In genomic region chr9:114590328-114590727, GRCh38 we compare ENCODE assay signal across 17 cellular contexts. TPM values are rescaled to one million over a fixed set of nuclear protein-coding genes. Genes with fewer than 3 reads are reported as not detected.
DNase-seq lines count a peak whose midpoint lies in the region; ATAC-seq and TF ChIP-seq lines count a peak whose summit lies in the region.
"Had no signal": no experiment of that assay in that cellular context is flagged by ENCODE, and none has a peak within 500 bp of the region (broad histone marks: within the 10 kb centered on the region; RNA-seq: fewer than 3 reads in every experiment).

No MANE protein-coding gene starts in this region.

- H3K4me1 ChIP-seq in OCI-LY1 (ENCODE audit: insufficient read depth, low read length, severe bottlenecking) = peaks cover 47% of the 10 kb centered on the region
- peaks cover 31% of the 10 kb centered on the region for H3K4me1 ChIP-seq in skeletal muscle satellite cell (ENCODE audit: control insufficient read depth, insufficient read depth, low read length)

- H3K4me3 Mint-ChIP-seq in activated CD4-positive, alpha-beta T cell treated with anti-CD3 and anti-CD28 coated beads, Interleukin-2, amount 10 ng/mL, durations not matched to agents 7 days and 5 days = peak overlapping the region; percentile 33
- peak overlapping the region; percentile 57 to 76 (median 63) for H3K4me3 Mint-ChIP-seq in brain

- no peak for ATAC-seq in GM19455 (IDR thresholded peaks at IDR 0.05; ENCODE audit: unreplicated experiment)
- ATAC-seq: A549, left lung had no signal

- CTCF ChIA-PET in activated CD4-positive, alpha-beta T cell treated with anti-CD3 and anti-CD28 coated beads, Interleukin-2, amount 10 ng/mL, durations not matched to agents 7 days and 5 days (lab: Charles Lee) = interaction anchor here (2.0 to 3.2 kb wide), 3 partner anchors 16 to 63 kb away, joined by 9 to 23 read pairs (median 22); partner anchors contain the start of gene TMEM268

- H3K9me3 ChIP-seq in OCI-LY1 (ENCODE audit: low read length) = no peaks in the 10 kb centered on the region
- H3K9me3 ChIP-seq in skeletal muscle satellite cell (replicated peaks; ENCODE audit: low read length) = no peaks in the 10 kb centered on the region
- H3K9me3 ChIP-seq: A549, ascending aorta, left lung had no signal

- H3K9ac ChIP-seq in OCI-LY1 (ENCODE audit: low read length) (no peak overlapping the region), skeletal muscle satellite cell (ENCODE audit: low read depth, low read length) (no peak overlapping the region)

- H3K9me2 ChIP-seq in OCI-LY1 (ENCODE audit: low read depth, low read length) = no peaks in the 10 kb centered on the region

- no peak overlapping the region for H2AFZ ChIP-seq in OCI-LY1 (ENCODE audit: low read length)

- no peak for DNase-seq in activated CD4-positive, alpha-beta T cell treated with anti-CD3 and anti-CD28 coated beads, Interleukin-2, amount 10 ng/mL, durations not matched to agents 7 days and 5 days
- no peak for DNase-seq in activated CD4-positive, alpha-beta T cell treated with anti-CD3 and anti-CD28 coated beads for 4 hours
- DNase-seq in effector CD8-positive, alpha-beta T cell (lab: John Stamatoyannopoulos, UW) = no peak
- DNase-seq in GOT3 (lab: John Stamatoyannopoulos, UW) = no peak
- DNase-seq: hypothalamus; left lung; NCI-H1048; NK-92 treated with Interleukin-12 subunit alpha and Interleukin-12 subunit beta, amount 100 ng/mL, for 24 hours; retina; stimulated activated CD4-positive, alpha-beta T cell treated with anti-CD3 and anti-CD28 coated beads, Interleukin-4, amount 100 ng/mL, for 1 hour had no signal

- H3K4me3 ChIP-seq in OCI-LY1 (ENCODE audit: low read depth, low read length, poor library complexity, severe bottlenecking) (no peak overlapping the region), skeletal muscle satellite cell (ENCODE audit: low read length) (no peak overlapping the region)
- H3K4me3 ChIP-seq: A549 had no signal

- peaks cover 61% of the 10 kb centered on the region for H3K79me2 ChIP-seq in OCI-LY1 (ENCODE audit: insufficient read depth, low read length)

- H3K27me3 ChIP-seq in OCI-LY1 (ENCODE audit: insufficient read depth, low read length) = no peaks in the 10 kb centered on the region
- H3K27me3 ChIP-seq in skeletal muscle satellite cell (ENCODE audit: control insufficient read depth, insufficient read depth, low read length) = no peaks in the 10 kb centered on the region
- H3K27me3 ChIP-seq: ascending aorta, left lung had no signal

- H3K27me3 Mint-ChIP-seq in activated CD4-positive, alpha-beta T cell treated with anti-CD3 and anti-CD28 coated beads, Interleukin-2, amount 10 ng/mL, durations not matched to agents 7 days and 5 days = no peaks in the 10 kb centered on the region
- peaks cover 16% of the 10 kb centered on the region for H3K27me3 Mint-ChIP-seq in brain
- H3K27me3 Mint-ChIP-seq: dendritic cell treated with granulocyte-macrophage colony-stimulating factor and Interleukin-4, amounts not matched to agents 40 ng/mL and 50 ng/mL, for 4 days had no signal

- POLR2A ChIA-PET in activated CD4-positive, alpha-beta T cell treated with anti-CD3 and anti-CD28 coated beads, Interleukin-2, amount 10 ng/mL, durations not matched to agents 7 days and 5 days (lab: Charles Lee) = no interaction called here

- peaks cover 63% of the 10 kb centered on the region for H3K4me1 Mint-ChIP-seq in activated CD4-positive, alpha-beta T cell treated with anti-CD3 and anti-CD28 coated beads, Interleukin-2, amount 10 ng/mL, durations not matched to agents 7 days and 5 days
- peaks cover 53% of the 10 kb centered on the region for H3K4me1 Mint-ChIP-seq in brain

- H3K4me2 ChIP-seq in OCI-LY1 (ENCODE audit: low read length) (no peak overlapping the region; the same call in 1 of the 2 replicates), skeletal muscle satellite cell (ENCODE audit: low read length) (peak overlapping the region; percentile 85)

- TF ChIP-seq CTCF in OCI-LY1 (IDR thresholded peaks at IDR 0.05; ENCODE audit: low read length) = no peak
- TF ChIP-seq CTCF in brain (conservative IDR thresholded peaks at IDR 0.05) = no peak

- H3K9me3 Mint-ChIP-seq in activated CD4-positive, alpha-beta T cell treated with anti-CD3 and anti-CD28 coated beads, Interleukin-2, amount 10 ng/mL, durations not matched to agents 7 days and 5 days = no peaks in the 10 kb centered on the region
- H3K9me3 Mint-ChIP-seq in brain = peaks cover 0 to 4% (median 0%) of the 10 kb centered on the region in 5 experiments
- H3K9me3 Mint-ChIP-seq: dendritic cell treated with granulocyte-macrophage colony-stimulating factor and Interleukin-4, amounts not matched to agents 40 ng/mL and 50 ng/mL, for 4 days had no signal

- H3K27ac ChIP-seq in OCI-LY1 (ENCODE audit: low read depth, low read length, poor library complexity, severe bottlenecking) = peak overlapping the region; percentile 84
- H3K27ac ChIP-seq: A549, ascending aorta had no signal

- peaks cover 4% of the 10 kb centered on the region; the same call in 1 of the 2 replicates for H3F3A ChIP-seq in OCI-LY1 (ENCODE audit: insufficient read depth, low read length)

- H3K36me3 Mint-ChIP-seq in activated CD4-positive, alpha-beta T cell treated with anti-CD3 and anti-CD28 coated beads, Interleukin-2, amount 10 ng/mL, durations not matched to agents 7 days and 5 days (ENCODE audit: low read depth) = peaks cover 58% of the 10 kb centered on the region
- H3K36me3 Mint-ChIP-seq in brain = peaks cover 48% of the 10 kb centered on the region

- H4K20me1 ChIP-seq in OCI-LY1 (ENCODE audit: insufficient read depth, low read length) = no peaks in the 10 kb centered on the region

- peaks cover 33% of the 10 kb centered on the region for H3K36me3 ChIP-seq in OCI-LY1 (ENCODE audit: insufficient read depth, low read length)
- H3K36me3 ChIP-seq in skeletal muscle satellite cell (ENCODE audit: insufficient read depth, low read length) = peaks cover 26% of the 10 kb centered on the region

- H3K27ac Mint-ChIP-seq in activated CD4-positive, alpha-beta T cell treated with anti-CD3 and anti-CD28 coated beads, Interleukin-2, amount 10 ng/mL, durations not matched to agents 7 days and 5 days = peak overlapping the region; percentile 25
- H3K27ac Mint-ChIP-seq in brain = no peak overlapping the region

RNA-seq across cellular contexts. Expression of gene ATP6V1G1, which starts 2.8 kb away (rescaled TPM):
- total RNA-seq in activated CD4-positive, alpha-beta T cell treated with anti-CD3 and anti-CD28 coated beads, Interleukin-2, amount 10 ng/mL, durations not matched to agents 7 days and 5 days = 10 to 100 TPM; 89.0 to 94.8 TPM
- 130 TPM for polyA plus RNA-seq in brain (ENCODE audit: insufficient read depth, low read depth, low replicate concordance)
- 106 and 121 TPM in 2 replicates for total RNA-seq in skeletal muscle satellite cell (2012; rRNA removed)

RNA-seq across cellular contexts. Expression of gene TMEM268, which starts 20.8 kb away (rescaled TPM):
- total RNA-seq in activated CD4-positive, alpha-beta T cell treated with anti-CD3 and anti-CD28 coated beads, Interleukin-2, amount 10 ng/mL, durations not matched to agents 7 days and 5 days = 10 to 100 TPM; 26.4 to 31.5 TPM
- polyA plus RNA-seq in brain (ENCODE audit: insufficient read depth, low read depth, low replicate concordance) = 21.5 TPM
- 2.3 and 3.3 TPM in 2 replicates for total RNA-seq in skeletal muscle satellite cell (2012; rRNA removed)
